ENCODE assay signal across 16 cellular contexts in the genomic region with DNA sequence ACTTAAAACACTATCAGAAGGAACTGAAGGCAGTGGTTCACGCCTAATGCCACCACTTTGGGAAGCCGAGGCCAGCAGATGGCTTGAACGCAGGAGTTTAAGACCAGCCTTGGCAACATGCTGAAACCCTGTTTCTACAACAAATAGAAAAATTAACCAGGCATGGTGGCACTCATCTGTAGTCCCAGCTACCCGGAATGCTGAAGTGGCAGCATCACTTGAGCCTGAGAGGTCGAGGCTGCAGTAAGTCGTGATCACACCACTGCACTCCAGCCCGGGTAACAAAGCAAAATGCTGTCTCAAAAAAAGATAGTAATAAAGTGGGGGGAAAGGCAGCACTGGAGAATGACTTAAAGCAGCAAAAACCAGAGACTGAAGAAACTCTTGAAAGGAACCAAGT. TPM values are rescaled to one million over a fixed set of nuclear protein-coding genes. Genes with fewer than 3 reads are reported as not detected.
DNase-seq lines count a peak whose midpoint lies in the region; ATAC-seq and TF ChIP-seq lines count a peak whose summit lies in the region.
"Had no signal": no experiment of that assay in that cellular context is flagged by ENCODE, and none has a peak within 500 bp of the region (broad histone marks: within the 10 kb centered on the region; RNA-seq: fewer than 3 reads in every experiment).

No MANE protein-coding gene starts in this region.

- peaks cover 5% of the 10 kb centered on the region for H3K4me1 ChIP-seq in effector memory CD4-positive, alpha-beta T cell (ENCODE audit: control insufficient read depth, insufficient read depth, low read length, poor library complexity, severe bottlenecking)
- H3K4me1 ChIP-seq in spleen = peaks cover 16 to 71% (median 34%) of the 10 kb centered on the region in 6 donors
- H3K4me1 ChIP-seq: A549 had no signal

- H3K4me3 Mint-ChIP-seq in activated CD4-positive, alpha-beta T cell treated with anti-CD3 and anti-CD28 coated beads, Interleukin-2, amount 10 ng/mL, durations not matched to agents 7 days and 5 days = no peak overlapping the region

- H3K36me3 ChIP-seq in SK-N-MC (ENCODE audit: insufficient read depth, low read length) (peaks cover 16% of the 10 kb centered on the region; the same call in 1 of the 2 replicates), spleen (peaks cover 0 to 100% (median 37%) of the 10 kb centered on the region in 6 donors), brain microvascular endothelial cell (replicated peaks) (peaks cover 25% of the 10 kb centered on the region)
- H3K36me3 ChIP-seq in effector memory CD4-positive, alpha-beta T cell (ENCODE audit: control insufficient read depth, insufficient read depth, low read length) = peaks cover 16% of the 10 kb centered on the region

- in situ Hi-C loops in brain microvascular endothelial cell (cut with HindIII; ENCODE audit: low pct_ligation_motif_present, low sequenced_read_pairs) = no loop called here

- POLR2A ChIA-PET in activated CD4-positive, alpha-beta T cell treated with anti-CD3 and anti-CD28 coated beads, Interleukin-2, amount 10 ng/mL, durations not matched to agents 7 days and 5 days (lab: Charles Lee) = no interaction called here

- H3K27ac ChIP-seq in SK-N-MC (0 out of 2 replicates have a peak overlapping the region, but pooled peaks have one; percentile 19), spleen (peak overlapping the region; percentile 32 to 74 (median 68)), brain microvascular endothelial cell (no peak overlapping the region)
- H3K27ac ChIP-seq in effector memory CD4-positive, alpha-beta T cell (ENCODE audit: insufficient read depth, low read length, poor library complexity, severe bottlenecking) = peak overlapping the region; percentile 51
- H3K27ac ChIP-seq: A549 had no signal

- H3K9me3 ChIP-seq in SK-N-MC (ENCODE audit: low read depth, low read length) = no peaks in the 10 kb centered on the region
- no peaks in the 10 kb centered on the region for H3K9me3 ChIP-seq in effector memory CD4-positive, alpha-beta T cell (ENCODE audit: control insufficient read depth, low read length)
- H3K9me3 ChIP-seq in spleen = peaks cover 0 to 5% (median 0%) of the 10 kb centered on the region in 8 donors
- H3K9me3 ChIP-seq: A549 had no signal

- H3K9me3 Mint-ChIP-seq in activated CD4-positive, alpha-beta T cell treated with anti-CD3 and anti-CD28 coated beads, Interleukin-2, amount 10 ng/mL, durations not matched to agents 7 days and 5 days = no peaks in the 10 kb centered on the region

- TF ChIP-seq POLR2A in spleen (IDR thresholded peaks at IDR 0.05) = no peak

- no peak for ATAC-seq in HG02642 (IDR thresholded peaks at IDR 0.05; ENCODE audit: poor library complexity, unreplicated experiment)

- H3K27me3 ChIP-seq in effector memory CD4-positive, alpha-beta T cell (replicated peaks; ENCODE audit: control insufficient read depth, insufficient read depth, low read length, poor library complexity, severe bottlenecking) = no peaks in the 10 kb centered on the region
- H3K27me3 ChIP-seq in spleen (replicated peaks in 1 of 7) = no peaks in the 10 kb centered on the region
- no peaks in the 10 kb centered on the region for H3K27me3 ChIP-seq in brain microvascular endothelial cell (replicated peaks)

- DNase-seq in activated CD4-positive, alpha-beta T cell treated with anti-CD3 and anti-CD28 coated beads, Interleukin-2, amount 10 ng/mL, durations not matched to agents 7 days and 5 days = no peak
- no peak for DNase-seq in activated CD4-positive, alpha-beta T cell treated with anti-CD3 and anti-CD28 coated beads, Interleukin-2, amount 50 U/mL, for 48 hours
- no peak for DNase-seq in SK-N-MC (ENCODE audit: low read depth, low spot score)
- DNase-seq in effector memory CD4-positive, alpha-beta T cell = no peak
- no peak for DNase-seq in spleen
- DNase-seq in NK-92 (lab: John Stamatoyannopoulos, UW; ENCODE audit: unreplicated experiment) = no peak
- DNase-seq in brain microvascular endothelial cell = no peak
- DNase-seq: amniotic stem cell, dermis blood vessel endothelial cell, NCI-H187, NCI-H526 treated with DMSO at 0.1 percent for 48 hours, occipital lobe, RPMI8226 had no signal

- TF ChIP-seq CTCF in spleen (IDR thresholded peaks at IDR 0.05 in 8 of 11, conservative IDR thresholded peaks at IDR 0.05 in 3 of 11) = no peak
- TF ChIP-seq CTCF in brain microvascular endothelial cell (IDR thresholded peaks at IDR 0.05; ENCODE audit: low read depth, low read length, missing control alignments) = no peak

- peak overlapping the region; percentile 90 for H3K27ac Mint-ChIP-seq in activated CD4-positive, alpha-beta T cell treated with anti-CD3 and anti-CD28 coated beads, Interleukin-2, amount 10 ng/mL, durations not matched to agents 7 days and 5 days

- peaks cover 68% of the 10 kb centered on the region for H3K36me3 Mint-ChIP-seq in activated CD4-positive, alpha-beta T cell treated with anti-CD3 and anti-CD28 coated beads, Interleukin-2, amount 10 ng/mL, durations not matched to agents 7 days and 5 days (ENCODE audit: low read depth)

- peaks cover 46% of the 10 kb centered on the region for H3K4me1 Mint-ChIP-seq in activated CD4-positive, alpha-beta T cell treated with anti-CD3 and anti-CD28 coated beads, Interleukin-2, amount 10 ng/mL, durations not matched to agents 7 days and 5 days

- H3K4me3 ChIP-seq in SK-N-MC = no peak overlapping the region
- H3K4me3 ChIP-seq in effector memory CD4-positive, alpha-beta T cell (ENCODE audit: insufficient read depth, low read depth, low read length, poor library complexity, severe bottlenecking) = no peak overlapping the region
- peak overlapping the region in 1 of 8 donors; percentile 16 for H3K4me3 ChIP-seq in spleen
- H3K4me3 ChIP-seq in brain microvascular endothelial cell (ENCODE audit: low read depth, low read length) = no peak overlapping the region
- H3K4me3 ChIP-seq: A549, skin epidermis had no signal

- WGBS in spleen, 5 donors = 73 to 83% (median 79%) methylated on average over 7 of the region's 7 CpGs

- H3K9ac ChIP-seq in SK-N-MC (ENCODE audit: insufficient read length) = no peak overlapping the region

- CTCF ChIA-PET in activated CD4-positive, alpha-beta T cell treated with anti-CD3 and anti-CD28 coated beads, Interleukin-2, amount 10 ng/mL, durations not matched to agents 7 days and 5 days (lab: Charles Lee) = interaction anchor here (0.6 to 2.3 kb wide), 3 partner anchors 13 to 34 kb away, joined by 3 to 4 read pairs (median 3); no protein-coding TSS in a partner anchor

- intact Hi-C loops in spleen (cut with DNase I; ENCODE audit: low total_unique reads) = no loop called here

- no peaks in the 10 kb centered on the region for H3K27me3 Mint-ChIP-seq in activated CD4-positive, alpha-beta T cell treated with anti-CD3 and anti-CD28 coated beads, Interleukin-2, amount 10 ng/mL, durations not matched to agents 7 days and 5 days

RNA-seq across cellular contexts. Expression of a gene that starts 38.2 kb away (rescaled TPM):
- total RNA-seq in activated CD4-positive, alpha-beta T cell treated with anti-CD3 and anti-CD28 coated beads, Interleukin-2, amount 10 ng/mL, durations not matched to agents 7 days and 5 days = 100 to 1,000 TPM; 219 to 242 TPM
- total RNA-seq in spleen = 100 to 1,000 TPM; 190 to 272 (median 211) TPM
- 100 to 1,000 TPM; 100 to 152 (median 146) TPM for polyA plus RNA-seq in spleen
